In genomic region chr4:74111990-74112389, GRCh38 we compare ENCODE assay signal across 13 cellular contexts. TPM values are rescaled to one million over a fixed set of nuclear protein-coding genes. Genes with fewer than 3 reads are reported as not detected.
DNase-seq lines count a peak whose midpoint lies in the region; ATAC-seq and TF ChIP-seq lines count a peak whose summit lies in the region.
"Had no signal": no experiment of that assay in that cellular context is flagged by ENCODE, and none has a peak within 500 bp of the region (broad histone marks: within the 10 kb centered on the region; RNA-seq: fewer than 3 reads in every experiment).

No MANE protein-coding gene starts in this region.

- ATAC-seq in sciatic nerve (no peak), HG02973 (IDR thresholded peaks at IDR 0.05; ENCODE audit: unreplicated experiment) (no peak)
- ATAC-seq: stimulated activated memory B cell treated with anti-CD40 and anti-IgM and Interleukin-4, amounts not matched to agents 10 μg/mL and 1 μg/mL and 100 μg/mL, for 72 hours had no signal

- H3K4me1 ChIP-seq in cardiac muscle cell (ENCODE audit: low read depth): no peaks in the 10 kb centered on the region
- H3K4me1 ChIP-seq: BLaER1 had no signal

- TF ChIP-seq CTCF in brain microvascular endothelial cell (IDR thresholded peaks at IDR 0.05; ENCODE audit: low read depth, low read length, missing control alignments) (peak; percentile 7), cardiac muscle cell (IDR thresholded peaks at IDR 0.05; ENCODE audit: low read depth, low read length) (no peak)

- intact Hi-C loops in posterior cingulate gyrus (cut with DNase I): no loop called here
- intact Hi-C loops in sciatic nerve (cut with DNase I): no loop called here

- H3K4me3 ChIP-seq in brain microvascular endothelial cell (ENCODE audit: low read depth, low read length) (no peak overlapping the region), cardiac muscle cell (no peak overlapping the region)
- H3K4me3 ChIP-seq: BLaER1 had no signal

- H3K27me3 ChIP-seq in brain microvascular endothelial cell (replicated peaks): no peaks in the 10 kb centered on the region
- H3K27me3 ChIP-seq in cardiac muscle cell: no peaks in the 10 kb centered on the region
- H3K27me3 ChIP-seq: BLaER1 had no signal

- peak; percentile 41 for DNase-seq in EL
- peak; percentile 85 for DNase-seq in brain microvascular endothelial cell
- peak; percentile 34 to 68 for DNase-seq in cardiac muscle cell (ENCODE audit: low read depth in 1 of 2, low spot score in 1 of 2)
- DNase-seq in posterior cingulate gyrus: peak in 8 of 10 donors; percentile 18 to 89 (median 48)
- no peak for DNase-seq in sciatic nerve (ENCODE audit: low spot score)
- no peak for DNase-seq in NCI-H2171 (lab: John Stamatoyannopoulos, UW)
- no peak for DNase-seq in activated T-cell treated with anti-CD3 and anti-CD28 coated beads for 4 hours
- DNase-seq: activated CD4-positive, CD25-positive, alpha-beta regulatory T cell treated with anti-CD3 and anti-CD28 coated beads, Interleukin-2, amount 50 U/mL, for 72 hours; activated naive CD4-positive, alpha-beta T cell treated with anti-CD3 and anti-CD28 coated beads, Interleukin-2, amount 50 U/mL, for 16 hours; NCI-H2029 treated with DMSO at 0.1 percent for 48 hours had no signal

- H3K27ac ChIP-seq in brain microvascular endothelial cell: peak overlapping the region; percentile 99
- H3K27ac ChIP-seq in cardiac muscle cell: no peak overlapping the region
- H3K27ac ChIP-seq: BLaER1 had no signal

- in situ Hi-C loops in brain microvascular endothelial cell (cut with HindIII; ENCODE audit: low pct_ligation_motif_present, low sequenced_read_pairs): no loop called here

- no peaks in the 10 kb centered on the region for H3K9me3 ChIP-seq in cardiac muscle cell (ENCODE audit: low read depth)
- H3K9me3 ChIP-seq: BLaER1 had no signal

- H3K36me3 ChIP-seq in brain microvascular endothelial cell (replicated peaks) (no peaks in the 10 kb centered on the region), cardiac muscle cell (no peaks in the 10 kb centered on the region)
- H3K36me3 ChIP-seq: BLaER1 had no signal

RNA-seq across cellular contexts. Expression of gene CXCL2, which starts 13.0 kb away (rescaled TPM):
- total RNA-seq in cardiac muscle cell: not detected in 2 replicates
- polyA plus RNA-seq in cardiac muscle cell: not detected in 2 replicates
- 26.4 TPM for total RNA-seq in sciatic nerve

RNA-seq across cellular contexts. Expression of gene MTHFD2L, which starts 45.9 kb away (rescaled TPM):
- total RNA-seq in cardiac muscle cell (9.2 and 12.3 TPM in 2 replicates), sciatic nerve (18.4 TPM)
- 10.8 and 12.0 TPM in 2 replicates for polyA plus RNA-seq in cardiac muscle cell

Comparison
In these comparisons a context has a peak if more than half of its experiments do, and no peak if none do; other contexts are left out.
1. DNase-seq: peak in EL (single experiment), brain microvascular endothelial cell (single experiment), cardiac muscle cell (2 of 2) and posterior cingulate gyrus (8 of 10); none in sciatic nerve (single experiment), NCI-H2171 (single experiment) and activated T-cell treated with anti-CD3 and anti-CD28 coated beads for 4 hours (single experiment).
2. RNA of gene CXCL2, which starts 13.0 kb away (total RNA-seq): 26.4 TPM in sciatic nerve (single experiment); not detected in cardiac muscle cell; every median in the first group is over 10 times any median in the second.